In genomic region chr22:21849489-21849888, GRCh38 we compare ENCODE assay signal across 2 cellular contexts.
TF ChIP-seq lines count a peak whose summit lies in the region.

No MANE protein-coding gene starts in this region.

TF ChIP-seq in K562, 482 proteins besides CTCF, POLR2A, EP300 and RAD21:
- peak; percentile 66; the same call in 1 of the 2 replicates for TF ChIP-seq DLX4 (CRISPR knock-in tag; IDR thresholded peaks at IDR 0.05)
- no peak for TF ChIP-seq ZC3H4 (CRISPR knock-in tag; IDR thresholded peaks at IDR 0.05; ENCODE audit: borderline replicate concordance)
- no peak for TF ChIP-seq ZBTB9 (CRISPR knock-in tag; IDR thresholded peaks at IDR 0.05)
- TF ChIP-seq ZNF3 (CRISPR knock-in tag; IDR thresholded peaks at IDR 0.05), result 0 out of 2 replicates have a peak, but pooled peaks have one; percentile 27
- 0 out of 2 replicates have a peak, but pooled peaks have one; percentile 32 for TF ChIP-seq IRF2 (CRISPR knock-in tag; IDR thresholded peaks at IDR 0.05)
- TF ChIP-seq ZNF780A (CRISPR knock-in tag; IDR thresholded peaks at IDR 0.05), result 0 out of 2 replicates have a peak, but pooled peaks have one; percentile 15
- no peak for TF ChIP-seq ZNF384 (IDR thresholded peaks at IDR 0.05; ENCODE audit: low read depth, low read length)
- TF ChIP-seq KLF10 (CRISPR knock-in tag; IDR thresholded peaks at IDR 0.05), result no peak
- TF ChIP-seq, protein P1, sequence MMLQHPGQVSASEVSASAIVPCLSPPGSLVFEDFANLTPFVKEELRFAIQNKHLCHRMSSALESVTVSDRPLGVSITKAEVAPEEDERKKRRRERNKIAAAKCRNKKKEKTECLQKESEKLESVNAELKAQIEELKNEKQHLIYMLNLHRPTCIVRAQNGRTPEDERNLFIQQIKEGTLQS (IDR thresholded peaks at IDR 0.05), result no peak
- TF ChIP-seq, protein P1 (CRISPR knock-in tag; conservative IDR thresholded peaks at IDR 0.05), result peak; percentile 57; the same call in 1 of the 2 replicates
- TF ChIP-seq NR2F6 (CRISPR knock-in tag; IDR thresholded peaks at IDR 0.05), result no peak
- TF ChIP-seq ZNF717 (CRISPR knock-in tag; IDR thresholded peaks at IDR 0.05), result 0 out of 2 replicates have a peak, but pooled peaks have one; percentile 61
- no peak for TF ChIP-seq BCL6 (CRISPR knock-in tag; IDR thresholded peaks at IDR 0.05)
- TF ChIP-seq U2AF2 (optimal IDR thresholded peaks at IDR 0.05; ENCODE audit: low read depth, low read length), result no peak
- TF ChIP-seq, protein P2, sequence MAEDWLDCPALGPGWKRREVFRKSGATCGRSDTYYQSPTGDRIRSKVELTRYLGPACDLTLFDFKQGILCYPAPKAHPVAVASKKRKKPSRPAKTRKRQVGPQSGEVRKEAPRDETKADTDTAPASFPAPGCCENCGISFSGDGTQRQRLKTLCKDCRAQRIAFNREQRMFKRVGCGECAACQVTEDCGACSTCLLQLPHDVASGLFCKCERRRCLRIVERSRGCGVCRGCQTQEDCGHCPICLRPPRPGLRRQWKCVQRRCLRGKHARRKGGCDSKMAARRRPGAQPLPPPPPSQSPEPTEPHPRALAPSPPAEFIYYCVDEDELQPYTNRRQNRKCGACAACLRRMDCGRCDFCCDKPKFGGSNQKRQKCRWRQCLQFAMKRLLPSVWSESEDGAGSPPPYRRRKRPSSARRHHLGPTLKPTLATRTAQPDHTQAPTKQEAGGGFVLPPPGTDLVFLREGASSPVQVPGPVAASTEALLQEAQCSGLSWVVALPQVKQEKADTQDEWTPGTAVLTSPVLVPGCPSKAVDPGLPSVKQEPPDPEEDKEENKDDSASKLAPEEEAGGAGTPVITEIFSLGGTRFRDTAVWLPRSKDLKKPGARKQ (CRISPR knock-in tag; IDR thresholded peaks at IDR 0.05), result peak; percentile 89
- no peak for TF ChIP-seq GABPA (tag; conservative IDR thresholded peaks at IDR 0.05; ENCODE audit: low read depth)
- TF ChIP-seq ZNF518B (CRISPR knock-in tag; IDR thresholded peaks at IDR 0.05), result peak; percentile 41; the same call in 1 of the 2 replicates

TF ChIP-seq in SK-N-SH, 30 proteins besides CTCF, POLR2A, EP300 and RAD21:
- no peak for TF ChIP-seq CHD2 (IDR thresholded peaks at IDR 0.05; ENCODE audit: low read length, partially characterized antibody)
- TF ChIP-seq, protein P3, sequence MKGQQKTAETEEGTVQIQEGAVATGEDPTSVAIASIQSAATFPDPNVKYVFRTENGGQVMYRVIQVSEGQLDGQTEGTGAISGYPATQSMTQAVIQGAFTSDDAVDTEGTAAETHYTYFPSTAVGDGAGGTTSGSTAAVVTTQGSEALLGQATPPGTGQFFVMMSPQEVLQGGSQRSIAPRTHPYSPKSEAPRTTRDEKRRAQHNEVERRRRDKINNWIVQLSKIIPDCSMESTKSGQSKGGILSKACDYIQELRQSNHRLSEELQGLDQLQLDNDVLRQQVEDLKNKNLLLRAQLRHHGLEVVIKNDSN (IDR thresholded peaks at IDR 0.05; ENCODE audit: borderline replicate concordance, low read depth), result no peak
- TF ChIP-seq TEAD4 (IDR thresholded peaks at IDR 0.05; ENCODE audit: borderline replicate concordance, insufficient read depth), result no peak
- TF ChIP-seq, protein P4, sequence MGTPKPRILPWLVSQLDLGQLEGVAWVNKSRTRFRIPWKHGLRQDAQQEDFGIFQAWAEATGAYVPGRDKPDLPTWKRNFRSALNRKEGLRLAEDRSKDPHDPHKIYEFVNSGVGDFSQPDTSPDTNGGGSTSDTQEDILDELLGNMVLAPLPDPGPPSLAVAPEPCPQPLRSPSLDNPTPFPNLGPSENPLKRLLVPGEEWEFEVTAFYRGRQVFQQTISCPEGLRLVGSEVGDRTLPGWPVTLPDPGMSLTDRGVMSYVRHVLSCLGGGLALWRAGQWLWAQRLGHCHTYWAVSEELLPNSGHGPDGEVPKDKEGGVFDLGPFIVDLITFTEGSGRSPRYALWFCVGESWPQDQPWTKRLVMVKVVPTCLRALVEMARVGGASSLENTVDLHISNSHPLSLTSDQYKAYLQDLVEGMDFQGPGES (IDR thresholded peaks at IDR 0.05; ENCODE audit: low read depth, low read length), result no peak
